21 cellular contexts compared by ENCODE assay signal in the genomic region with DNA sequence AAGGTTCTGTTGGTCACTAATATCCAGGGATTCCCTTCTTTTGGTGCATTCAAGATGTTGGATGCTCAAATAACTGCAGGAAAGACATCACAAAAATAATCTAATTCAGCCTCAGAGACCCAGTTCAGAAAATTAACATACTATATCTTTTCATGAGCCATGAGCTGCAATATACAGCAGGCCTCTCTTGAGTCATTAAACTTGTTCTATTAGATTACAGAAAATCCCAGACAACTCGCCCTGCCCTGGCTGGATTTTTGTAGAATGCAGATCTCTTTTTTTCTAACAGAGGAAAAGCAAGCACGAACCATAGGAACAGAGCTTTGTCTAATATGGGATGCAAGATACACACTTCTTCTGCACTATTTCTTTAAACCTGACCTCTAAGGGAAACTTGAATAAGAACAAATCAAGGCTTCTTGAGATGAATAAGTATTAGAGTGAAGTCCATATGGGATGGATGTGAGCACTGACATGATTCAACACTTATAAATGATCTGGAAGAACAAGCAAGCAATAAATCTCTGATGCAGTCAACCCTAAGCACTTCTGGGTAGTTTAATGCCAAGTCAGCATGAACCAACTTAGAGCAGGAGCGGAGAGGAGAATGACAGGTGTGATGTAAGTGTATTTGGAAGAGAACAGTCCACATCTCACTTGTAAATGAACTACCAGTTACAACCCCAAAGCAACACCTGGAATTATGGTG.
"Had no signal": no experiment of that assay in that cellular context is flagged by ENCODE, and none has a peak within 500 bp of the region (broad histone marks: within the 10 kb centered on the region; RNA-seq: fewer than 3 reads in every experiment).

No MANE protein-coding gene starts in this region.

- H3K36me3 Mint-ChIP-seq: activated CD4-positive, alpha-beta memory T cell treated with anti-CD3 and anti-CD28 coated beads for 36 hours; activated naive CD4-positive, alpha-beta T cell treated with anti-CD3 and anti-CD28 coated beads, Interleukin-2, amount 10 ng/mL, durations not matched to agents 7 days and 5 days; mesothelial cell of epicardium; naive thymus-derived CD8-positive, alpha-beta T cell; WTC11 had no signal

- H3K9me3 ChIP-seq: colonic mucosa, esophagus muscularis mucosa, left ventricle myocardium inferior, thyroid gland, upper lobe of right lung had no signal

- H3K27ac ChIP-seq: colonic mucosa, dorsolateral prefrontal cortex, esophagus muscularis mucosa, left ventricle myocardium inferior, thyroid gland, upper lobe of right lung had no signal

- H3K9me3 Mint-ChIP-seq: activated CD4-positive, alpha-beta memory T cell treated with anti-CD3 and anti-CD28 coated beads for 36 hours; activated naive CD4-positive, alpha-beta T cell treated with anti-CD3 and anti-CD28 coated beads, Interleukin-2, amount 10 ng/mL, durations not matched to agents 7 days and 5 days; effector memory CD8-positive, alpha-beta T cell; mesothelial cell of epicardium; naive thymus-derived CD8-positive, alpha-beta T cell; WTC11 had no signal

- H3K27ac Mint-ChIP-seq: activated CD4-positive, alpha-beta memory T cell treated with anti-CD3 and anti-CD28 coated beads for 36 hours; activated naive CD4-positive, alpha-beta T cell treated with anti-CD3 and anti-CD28 coated beads, Interleukin-2, amount 10 ng/mL, durations not matched to agents 7 days and 5 days; effector memory CD8-positive, alpha-beta T cell; mesothelial cell of epicardium; naive thymus-derived CD8-positive, alpha-beta T cell; progenitor cell of endocrine pancreas; WTC11 had no signal

- H3K4me1 ChIP-seq: colonic mucosa, esophagus muscularis mucosa, thyroid gland, upper lobe of right lung had no signal

- H3K27me3 ChIP-seq: colonic mucosa, thyroid gland had no signal

- H3K4me1 Mint-ChIP-seq: activated naive CD4-positive, alpha-beta T cell treated with anti-CD3 and anti-CD28 coated beads, Interleukin-2, amount 10 ng/mL, durations not matched to agents 7 days and 5 days; naive thymus-derived CD8-positive, alpha-beta T cell had no signal

- H3K4me3 Mint-ChIP-seq: activated CD4-positive, alpha-beta memory T cell treated with anti-CD3 and anti-CD28 coated beads for 36 hours; activated naive CD4-positive, alpha-beta T cell treated with anti-CD3 and anti-CD28 coated beads, Interleukin-2, amount 10 ng/mL, durations not matched to agents 7 days and 5 days; effector memory CD8-positive, alpha-beta T cell; mesothelial cell of epicardium; naive thymus-derived CD8-positive, alpha-beta T cell; WTC11 had no signal

- H3K4me3 ChIP-seq: colonic mucosa, dorsolateral prefrontal cortex, esophagus muscularis mucosa, left ventricle myocardium inferior, thyroid gland, upper lobe of right lung had no signal

- DNase-seq: activated CD4-positive, alpha-beta memory T cell treated with anti-CD3 and anti-CD28 coated beads for 36 hours; activated CD4-positive, alpha-beta T cell treated with anti-CD3 and anti-CD28 coated beads for 4 hours; activated effector memory CD4-positive, alpha-beta T cell treated with anti-CD3 and anti-CD28 coated beads, Interleukin-2, amount 50 U/mL, for 16 hours; activated naive CD4-positive, alpha-beta T cell treated with anti-CD3 and anti-CD28 coated beads, Interleukin-2, amount 10 ng/mL, durations not matched to agents 7 days and 5 days; amygdala; colonic mucosa; dorsolateral prefrontal cortex; effector memory CD8-positive, alpha-beta T cell; hippocampal formation; kidney glomerular epithelial cell; left ventricle myocardium inferior; naive thymus-derived CD8-positive, alpha-beta T cell; retina; stimulated activated CD4-positive, alpha-beta T cell treated with anti-CD3 and anti-CD28 coated beads, Interleukin-4, amount 100 ng/mL, for 24 hours; stimulated activated naive CD8-positive, alpha-beta T cell treated with anti-CD3 and anti-CD28 coated beads, Interleukin-15, Interleukin-2, amounts not matched to agents 100 U/mL and 50 U/mL, for 24 hours; thyroid gland; upper lobe of right lung had no signal

- H3K36me3 ChIP-seq: colonic mucosa, esophagus muscularis mucosa, left ventricle myocardium inferior, thyroid gland, upper lobe of right lung had no signal
